ENCODE assay signal across 1 cellular context in genomic region chr6:33578164-33578563, GRCh38.
TF ChIP-seq lines count a peak whose summit lies in the region.

No MANE protein-coding gene starts in this region.

TF ChIP-seq in GM12878, 131 proteins besides CTCF, POLR2A, EP300 and RAD21:
- TF ChIP-seq ZNF592 (IDR thresholded peaks at IDR 0.05) (no peak), POU2F2 (IDR thresholded peaks at IDR 0.05; ENCODE audit: borderline replicate concordance, low read depth, low read length) (no peak), LARP7 (IDR thresholded peaks at IDR 0.05) (no peak), BHLHE40 (IDR thresholded peaks at IDR 0.05; ENCODE audit: borderline replicate concordance in 1 of 2, low read depth in 2 of 2, low read length in 1 of 2) (no peak), ZNF217 (IDR thresholded peaks at IDR 0.05) (peak; percentile 86), ESRRA (IDR thresholded peaks at IDR 0.05; ENCODE audit: low read length) (no peak), KLF5 (IDR thresholded peaks at IDR 0.05; ENCODE audit: partially characterized antibody) (no peak), TBL1XR1 (IDR thresholded peaks at IDR 0.05; ENCODE audit: low read depth, low read length) (no peak), HDAC2 (IDR thresholded peaks at IDR 0.05) (0 out of 2 replicates have a peak, but pooled peaks have one; percentile 41), ZSCAN29 (IDR thresholded peaks at IDR 0.05) (no peak), CHD2 (IDR thresholded peaks at IDR 0.05; ENCODE audit: borderline replicate concordance, low read depth, low read length) (no peak), NKRF (conservative IDR thresholded peaks at IDR 0.05) (0 out of 2 replicates have a peak, but pooled peaks have one; percentile 46), SMARCA5 (IDR thresholded peaks at IDR 0.05) (peak; percentile 64), BACH1 (IDR thresholded peaks at IDR 0.05; ENCODE audit: borderline replicate concordance) (0 out of 2 replicates have a peak, but pooled peaks have one; percentile 29), NBN (IDR thresholded peaks at IDR 0.05) (0 out of 2 replicates have a peak, but pooled peaks have one; percentile 35), NFXL1 (IDR thresholded peaks at IDR 0.05; ENCODE audit: borderline replicate concordance) (no peak)
